8 cellular contexts compared by ENCODE assay signal in genomic region chr10:35643976-35644799, GRCh38. TPM values are rescaled to one million over a fixed set of nuclear protein-coding genes. Genes with fewer than 3 reads are reported as not detected.
DNase-seq lines count a peak whose midpoint lies in the region; ATAC-seq and TF ChIP-seq lines count a peak whose summit lies in the region.

No MANE protein-coding gene starts in this region.

- no peak for TF ChIP-seq CTCF in astrocyte of the spinal cord (IDR thresholded peaks at IDR 0.05; ENCODE audit: low read depth, low read length)
- no peak for TF ChIP-seq CTCF in liver (IDR thresholded peaks at IDR 0.05; ENCODE audit: low read depth, low read length, missing input control)
- TF ChIP-seq CTCF in transverse colon (IDR thresholded peaks at IDR 0.05), result no peak

- H3K9me3 ChIP-seq in liver (ENCODE audit: control insufficient read depth in 4 of 4, low read length in 3 of 4), result no peaks in the 10 kb centered on the region
- H3K9me3 ChIP-seq in transverse colon, result no peaks in the 10 kb centered on the region

- TF ChIP-seq RAD21 in liver (IDR thresholded peaks at IDR 0.05), result no peak

- no peak for TF ChIP-seq POLR2A in transverse colon (IDR thresholded peaks at IDR 0.05)

- no peak for TF ChIP-seq EP300 in transverse colon (IDR thresholded peaks at IDR 0.05; ENCODE audit: low read depth)

- peak overlapping the region in 1 of 2 donors; percentile 22 for H3K9ac ChIP-seq in liver (ENCODE audit: low read depth in 1 of 2, low read length in 2 of 2)

- no peaks in the 10 kb centered on the region for H3K36me3 Mint-ChIP-seq in activated naive CD4-positive, alpha-beta T cell treated with anti-CD3 and anti-CD28 coated beads, Interleukin-2, amount 50 U/mL, for 72 hours

- no peaks in the 10 kb centered on the region for H3K27me3 ChIP-seq in liver (ENCODE audit: control insufficient read depth in 4 of 4, insufficient read depth in 4 of 4, low read length in 3 of 4)
- H3K27me3 ChIP-seq in transverse colon, result peaks cover 11% of the 10 kb centered on the region

- H3K4me3 ChIP-seq in astrocyte of the spinal cord (ENCODE audit: low read depth, low read length) (peak overlapping the region; percentile 58), liver (ENCODE audit: low read depth in 1 of 3, low read length in 3 of 3) (peak overlapping the region; percentile 35 to 82 (median 72)), transverse colon (peak overlapping the region; percentile 18 to 94 (median 82))

- in situ Hi-C loops in astrocyte of the spinal cord (cut with HindIII; ENCODE audit: low sequenced_read_pairs), result no loop called here
- in situ Hi-C loops in transverse colon (cut with MboI; ENCODE audit: low pct_ligation_motif_present in 1 of 4, low pct_unique_long_range_greater_than_20kb in 1 of 4, low sequenced_read_pairs in 3 of 4), result loop anchor here (25.0 kb wide), 3 partner anchors 268 to 1143 kb away; no protein-coding TSS in a partner anchor

- no peak for ATAC-seq in activated naive CD4-positive, alpha-beta T cell treated with anti-CD3 and anti-CD28 coated beads, Interleukin-2, amount 50 U/mL, for 72 hours
- no peak for ATAC-seq in HG03442 (IDR thresholded peaks at IDR 0.05; ENCODE audit: unreplicated experiment)

- WGBS in liver, result 12% methylated on average over 16 of the region's 16 CpGs
- WGBS in transverse colon (ENCODE audit: low coverage in 1 of 2), 2 donors, result 0 to 12% methylated on average over 8 to 16 of the region's 16 CpGs

- no peaks in the 10 kb centered on the region for H3K9me3 Mint-ChIP-seq in activated naive CD4-positive, alpha-beta T cell treated with anti-CD3 and anti-CD28 coated beads, Interleukin-2, amount 50 U/mL, for 72 hours

- intact Hi-C loops in transverse colon (cut with DNase I; ENCODE audit: low total_unique reads), result no loop called here

- H3K36me3 ChIP-seq in liver (ENCODE audit: control insufficient read depth in 4 of 4, insufficient read depth in 3 of 4, low read depth in 1 of 4, low read length in 3 of 4) (peaks cover 0 to 3% (median 0%) of the 10 kb centered on the region in 4 donors), transverse colon (no peaks in the 10 kb centered on the region)

- peak; percentile 20 for DNase-seq in activated naive CD4-positive, alpha-beta T cell treated with anti-CD3 and anti-CD28 coated beads, Interleukin-2, amount 50 U/mL, for 16 hours
- no peak for DNase-seq in activated naive CD4-positive, alpha-beta T cell treated with anti-CD3 and anti-CD28 coated beads, Interleukin-2, amount 50 U/mL, for 72 hours (ENCODE audit: low spot score in 2 of 2)
- DNase-seq in astrocyte of the spinal cord (ENCODE audit: low read depth, low spot score) (peak; percentile 9), transverse colon (peak; percentile 13), KG1 (lab: John Stamatoyannopoulos, UW) (no peak), germinal center (ENCODE audit: low spot score) (no peak)

- peaks cover 11 to 39% (median 26%) of the 10 kb centered on the region in 4 donors for H3K4me1 ChIP-seq in liver (ENCODE audit: control insufficient read depth in 4 of 4, insufficient read depth in 4 of 4, low read length in 3 of 4)
- H3K4me1 ChIP-seq in transverse colon, result peaks cover 0 to 28% (median 26%) of the 10 kb centered on the region in 4 donors

- H3K27ac Mint-ChIP-seq in activated naive CD4-positive, alpha-beta T cell treated with anti-CD3 and anti-CD28 coated beads, Interleukin-2, amount 50 U/mL, for 72 hours, result no peak overlapping the region

- peak overlapping the region in 1 of 2 donors; percentile 28 for H3K27ac ChIP-seq in liver (ENCODE audit: low read depth in 1 of 2, low read length in 2 of 2)
- peak overlapping the region; percentile 92 to 96 (median 94) for H3K27ac ChIP-seq in transverse colon

TF ChIP-seq in liver, 16 proteins besides CTCF, POLR2A, EP300 and RAD21:
- TF ChIP-seq JUND (IDR thresholded peaks at IDR 0.05), result no peak
- no peak for TF ChIP-seq SP1 (IDR thresholded peaks at IDR 0.05)
- no peak for TF ChIP-seq MAX (IDR thresholded peaks at IDR 0.05)
- TF ChIP-seq HNF4G (IDR thresholded peaks at IDR 0.05), result no peak
- TF ChIP-seq YY1 (IDR thresholded peaks at IDR 0.05), result no peak
- TF ChIP-seq EGR1 (IDR thresholded peaks at IDR 0.05; ENCODE audit: low read depth in 2 of 2), result no peak
- no peak for TF ChIP-seq HNF4A (conservative IDR thresholded peaks at IDR 0.05)
- no peak for TF ChIP-seq TAF1 (conservative IDR thresholded peaks at IDR 0.05)
- TF ChIP-seq FOXA2 (IDR thresholded peaks at IDR 0.05), result no peak
- no peak for TF ChIP-seq NR2F2 (IDR thresholded peaks at IDR 0.05)
- TF ChIP-seq ZBTB33 (IDR thresholded peaks at IDR 0.05), result no peak
- TF ChIP-seq REST (IDR thresholded peaks at IDR 0.05), result no peak
- no peak for TF ChIP-seq ATF3 (IDR thresholded peaks at IDR 0.05)
- no peak for TF ChIP-seq GABPA (IDR thresholded peaks at IDR 0.05 in 1 of 2, conservative IDR thresholded peaks at IDR 0.05 in 1 of 2)
- no peak for TF ChIP-seq FOXA1 (IDR thresholded peaks at IDR 0.05)
- no peak for TF ChIP-seq RXRA (IDR thresholded peaks at IDR 0.05)

RNA-seq across cellular contexts. Expression of gene FZD8, which starts 2.1 kb away (rescaled TPM):
- total RNA-seq in activated naive CD4-positive, alpha-beta T cell treated with anti-CD3 and anti-CD28 coated beads, Interleukin-2, amount 50 U/mL, for 72 hours, result under 1 TPM; 0.14 to 0.18 TPM
- total RNA-seq in liver (1 to 10 TPM; 3.5 to 5.4 TPM), transverse colon (10 to 100 TPM in 2 of 4 donors, 1 to 10 TPM in 2; 8.6 to 14.9 (median 10.6) TPM)
- 1 to 10 TPM in 1 of 2 donors, under 1 TPM in 1; 0.25 to 2.4 TPM for polyA plus RNA-seq in liver

RNA-seq across cellular contexts. Expression of gene GJD4, which starts 39.0 kb away (rescaled TPM):
- not detected for total RNA-seq in activated naive CD4-positive, alpha-beta T cell treated with anti-CD3 and anti-CD28 coated beads, Interleukin-2, amount 50 U/mL, for 72 hours
- total RNA-seq in liver, result not detected
- polyA plus RNA-seq in liver, result not detected
- total RNA-seq in transverse colon, result not detected

Comparison
In these comparisons a context has a peak if more than half of its experiments do, and no peak if none do; other contexts are left out.
1. DNase-seq: peak in activated naive CD4-positive, alpha-beta T cell treated with anti-CD3 and anti-CD28 coated beads, Interleukin-2, amount 50 U/mL, for 16 hours (single experiment), astrocyte of the spinal cord (single experiment) and transverse colon (single experiment); none in activated naive CD4-positive, alpha-beta T cell treated with anti-CD3 and anti-CD28 coated beads, Interleukin-2, amount 50 U/mL, for 72 hours (0 of 2), KG1 (single experiment) and germinal center (single experiment).
2. Peak in every context shown above with its lines, with median percentiles within 50 percentile points of each other: H3K4me3 ChIP-seq.